In the genomic region with DNA sequence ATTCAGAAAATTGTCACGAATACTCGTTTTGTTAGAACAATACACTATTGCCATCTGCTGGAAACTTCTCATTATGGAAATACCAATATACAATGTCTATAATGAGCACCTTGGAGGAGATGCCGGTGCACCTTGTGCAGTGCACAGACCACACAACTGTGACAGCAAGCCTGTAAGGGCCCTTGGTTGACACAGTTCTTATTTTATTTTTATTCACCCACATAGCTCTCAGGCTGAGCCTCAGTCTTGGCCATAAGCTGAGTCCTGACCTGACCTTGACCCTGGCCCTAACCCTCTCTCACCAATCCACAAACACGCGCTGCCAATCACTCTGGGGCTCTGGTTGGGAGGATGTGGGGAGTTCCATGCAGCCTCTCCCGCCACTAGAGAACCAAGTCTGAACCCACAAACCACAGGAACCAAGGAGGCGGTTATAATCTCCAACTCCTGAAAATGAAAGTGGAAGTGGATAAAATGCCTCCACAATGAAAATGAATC, we compare ENCODE assay signal across 1 cellular context.
TF ChIP-seq lines count a peak whose summit lies in the region.

No MANE protein-coding gene starts in this region.

TF ChIP-seq in IMR-90, 13 proteins besides CTCF, POLR2A, EP300 and RAD21:
- no peak for TF ChIP-seq CEBPB (IDR thresholded peaks at IDR 0.05; ENCODE audit: low read depth, low read length)
- TF ChIP-seq MAFK (IDR thresholded peaks at IDR 0.05; ENCODE audit: low read depth, low read length), result no peak
- no peak for TF ChIP-seq RCOR1 (IDR thresholded peaks at IDR 0.05; ENCODE audit: insufficient replicate concordance, low read length)
- TF ChIP-seq MXI1 (IDR thresholded peaks at IDR 0.05; ENCODE audit: borderline replicate concordance, low read depth, low read length), result no peak
- TF ChIP-seq NFE2L2 (IDR thresholded peaks at IDR 0.05; ENCODE audit: low read depth, low read length), result no peak
- no peak for TF ChIP-seq CHD1 (IDR thresholded peaks at IDR 0.05; ENCODE audit: low read depth, low read length)
TF ChIP-seq in IMR-90: peak in this region for 0.
